In the genomic region with DNA sequence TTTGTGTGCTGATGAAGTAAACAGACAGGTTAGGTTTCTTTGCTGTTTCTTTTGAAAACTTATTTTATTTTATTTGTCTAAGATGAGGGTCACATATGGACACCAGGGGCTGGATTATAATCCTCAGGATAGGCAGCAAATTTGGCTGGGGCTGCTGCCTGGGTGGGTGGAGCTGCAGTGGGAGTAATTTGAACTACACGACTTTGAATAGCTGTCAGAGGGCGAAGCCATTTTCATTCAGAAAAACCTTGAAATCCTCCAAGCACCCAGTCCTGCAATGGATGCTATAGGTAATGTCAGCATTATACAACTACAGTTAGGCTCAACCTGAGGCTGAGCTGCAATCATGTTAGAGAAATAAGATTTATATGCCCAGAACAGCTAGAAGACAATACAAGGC, we compare ENCODE assay signal across 1 cellular context.
TF ChIP-seq lines count a peak whose summit lies in the region.

No MANE protein-coding gene starts in this region.

TF ChIP-seq in GM23338, 12 proteins besides CTCF, POLR2A, EP300 and RAD21 (continued from another document):
- TF ChIP-seq, protein P1, sequence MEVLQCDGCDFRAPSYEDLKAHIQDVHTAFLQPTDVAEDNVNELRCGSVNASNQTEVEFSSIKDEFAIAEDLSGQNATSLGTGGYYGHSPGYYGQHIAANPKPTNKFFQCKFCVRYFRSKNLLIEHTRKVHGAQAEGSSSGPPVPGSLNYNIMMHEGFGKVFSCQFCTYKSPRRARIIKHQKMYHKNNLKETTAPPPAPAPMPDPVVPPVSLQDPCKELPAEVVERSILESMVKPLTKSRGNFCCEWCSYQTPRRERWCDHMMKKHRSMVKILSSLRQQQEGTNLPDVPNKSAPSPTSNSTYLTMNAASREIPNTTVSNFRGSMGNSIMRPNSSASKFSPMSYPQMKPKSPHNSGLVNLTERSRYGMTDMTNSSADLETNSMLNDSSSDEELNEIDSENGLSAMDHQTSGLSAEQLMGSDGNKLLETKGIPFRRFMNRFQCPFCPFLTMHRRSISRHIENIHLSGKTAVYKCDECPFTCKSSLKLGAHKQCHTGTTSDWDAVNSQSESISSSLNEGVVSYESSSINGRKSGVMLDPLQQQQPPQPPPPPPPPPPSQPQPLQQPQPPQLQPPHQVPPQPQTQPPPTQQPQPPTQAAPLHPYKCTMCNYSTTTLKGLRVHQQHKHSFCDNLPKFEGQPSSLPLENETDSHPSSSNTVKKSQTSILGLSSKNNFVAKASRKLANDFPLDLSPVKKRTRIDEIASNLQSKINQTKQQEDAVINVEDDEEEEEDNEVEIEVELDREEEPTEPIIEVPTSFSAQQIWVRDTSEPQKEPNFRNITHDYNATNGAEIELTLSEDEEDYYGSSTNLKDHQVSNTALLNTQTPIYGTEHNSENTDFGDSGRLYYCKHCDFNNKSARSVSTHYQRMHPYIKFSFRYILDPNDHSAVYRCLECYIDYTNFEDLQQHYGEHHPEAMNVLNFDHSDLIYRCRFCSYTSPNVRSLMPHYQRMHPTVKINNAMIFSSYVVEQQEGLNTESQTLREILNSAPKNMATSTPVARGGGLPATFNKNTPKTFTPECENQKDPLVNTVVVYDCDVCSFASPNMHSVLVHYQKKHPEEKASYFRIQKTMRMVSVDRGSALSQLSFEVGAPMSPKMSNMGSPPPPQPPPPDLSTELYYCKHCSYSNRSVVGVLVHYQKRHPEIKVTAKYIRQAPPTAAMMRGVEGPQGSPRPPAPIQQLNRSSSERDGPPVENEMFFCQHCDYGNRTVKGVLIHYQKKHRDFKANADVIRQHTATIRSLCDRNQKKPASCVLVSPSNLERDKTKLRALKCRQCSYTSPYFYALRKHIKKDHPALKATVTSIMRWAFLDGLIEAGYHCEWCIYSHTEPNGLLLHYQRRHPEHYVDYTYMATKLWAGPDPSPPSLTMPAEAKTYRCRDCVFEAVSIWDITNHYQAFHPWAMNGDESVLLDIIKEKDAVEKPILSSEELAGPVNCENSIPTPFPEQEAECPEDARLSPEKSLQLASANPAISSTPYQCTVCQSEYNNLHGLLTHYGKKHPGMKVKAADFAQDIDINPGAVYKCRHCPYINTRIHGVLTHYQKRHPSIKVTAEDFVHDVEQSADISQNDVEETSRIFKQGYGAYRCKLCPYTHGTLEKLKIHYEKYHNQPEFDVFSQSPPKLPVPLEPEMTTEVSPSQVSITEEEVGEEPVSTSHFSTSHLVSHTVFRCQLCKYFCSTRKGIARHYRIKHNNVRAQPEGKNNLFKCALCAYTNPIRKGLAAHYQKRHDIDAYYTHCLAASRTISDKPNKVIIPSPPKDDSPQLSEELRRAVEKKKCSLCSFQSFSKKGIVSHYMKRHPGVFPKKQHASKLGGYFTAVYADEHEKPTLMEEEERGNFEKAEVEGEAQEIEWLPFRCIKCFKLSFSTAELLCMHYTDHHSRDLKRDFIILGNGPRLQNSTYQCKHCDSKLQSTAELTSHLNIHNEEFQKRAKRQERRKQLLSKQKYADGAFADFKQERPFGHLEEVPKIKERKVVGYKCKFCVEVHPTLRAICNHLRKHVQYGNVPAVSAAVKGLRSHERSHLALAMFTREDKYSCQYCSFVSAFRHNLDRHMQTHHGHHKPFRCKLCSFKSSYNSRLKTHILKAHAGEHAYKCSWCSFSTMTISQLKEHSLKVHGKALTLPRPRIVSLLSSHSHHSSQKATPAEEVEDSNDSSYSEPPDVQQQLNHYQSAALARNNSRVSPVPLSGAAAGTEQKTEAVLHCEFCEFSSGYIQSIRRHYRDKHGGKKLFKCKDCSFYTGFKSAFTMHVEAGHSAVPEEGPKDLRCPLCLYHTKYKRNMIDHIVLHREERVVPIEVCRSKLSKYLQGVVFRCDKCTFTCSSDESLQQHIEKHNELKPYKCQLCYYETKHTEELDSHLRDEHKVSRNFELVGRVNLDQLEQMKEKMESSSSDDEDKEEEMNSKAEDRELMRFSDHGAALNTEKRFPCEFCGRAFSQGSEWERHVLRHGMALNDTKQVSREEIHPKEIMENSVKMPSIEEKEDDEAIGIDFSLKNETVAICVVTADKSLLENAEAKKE (CRISPR knock-in tag; IDR thresholded peaks at IDR 0.05): no peak
- TF ChIP-seq STAT1 (IDR thresholded peaks at IDR 0.05; ENCODE audit: unreplicated experiment): no peak
- TF ChIP-seq POLR2AphosphoS5 (IDR thresholded peaks at IDR 0.05; ENCODE audit: low read depth): no peak
- TF ChIP-seq ETS1 (IDR thresholded peaks at IDR 0.05): no peak
